ENCODE assay signal across 15 cellular contexts in genomic region chr5:112733586-112733985, GRCh38. TPM values are rescaled to one million over a fixed set of nuclear protein-coding genes. Genes with fewer than 3 reads are reported as not detected.
DNase-seq lines count a peak whose midpoint lies in the region; ATAC-seq, FAIRE-seq and TF ChIP-seq lines count a peak whose summit lies in the region.
"Had no signal": no experiment of that assay in that cellular context is flagged by ENCODE, and none has a peak within 500 bp of the region (broad histone marks: within the 10 kb centered on the region; RNA-seq: fewer than 3 reads in every experiment).

No MANE protein-coding gene starts in this region.

- no peak for TF ChIP-seq CTCF in esophagus muscularis mucosa (IDR thresholded peaks at IDR 0.05)

- H3K9ac ChIP-seq in Karpas-422 (ENCODE audit: low read length) = no peak overlapping the region

- no peak overlapping the region for H2AFZ ChIP-seq in Karpas-422 (ENCODE audit: low read length)
- H2AFZ ChIP-seq: GM23338 had no signal

- H3K4me1 ChIP-seq in Karpas-422 (ENCODE audit: low read length) = peaks cover 96% of the 10 kb centered on the region
- H3K4me1 ChIP-seq in esophagus muscularis mucosa = peaks cover 4 to 62% (median 34%) of the 10 kb centered on the region in 4 donors
- H3K4me1 ChIP-seq: BE2C had no signal

- no peak for ATAC-seq in GM21737 (IDR thresholded peaks at IDR 0.05; ENCODE audit: unreplicated experiment)
- ATAC-seq: A549, GM23338 had no signal

- H3K4me3 ChIP-seq in Karpas-422 (ENCODE audit: low read length) (no peak overlapping the region), esophagus muscularis mucosa (no peak overlapping the region)
- H3K4me3 ChIP-seq: A549, GM23338 had no signal

- H3K79me2 ChIP-seq in Karpas-422 (ENCODE audit: low read length) = peaks cover 98% of the 10 kb centered on the region

- peak; percentile 21 for FAIRE-seq in GM18507 (lab: Jason Lieb, UNC)
- FAIRE-seq: A549 had no signal

- TF ChIP-seq POLR2A in esophagus muscularis mucosa (IDR thresholded peaks at IDR 0.05; ENCODE audit: low read depth) = no peak

- DNase-seq in GM18507 (ENCODE audit: extremely low spot score, insufficient read length, low read depth) = no peak
- no peak for DNase-seq in Karpas-422
- DNase-seq in caudate nucleus (lab: John Stamatoyannopoulos, UW) = no peak
- no peak for DNase-seq in putamen (ENCODE audit: low spot score)
- DNase-seq in esophagus muscularis mucosa (ENCODE audit: extremely low spot score) = no peak
- DNase-seq: BE2C; CD4-positive, alpha-beta memory T cell; DMS79; GDM1; H7 had no signal

- H3K4me2 ChIP-seq in Karpas-422 (ENCODE audit: low read depth, low read length, poor library complexity, severe bottlenecking) = no peak overlapping the region
- H3K4me2 ChIP-seq: A549, GM23338 had no signal

- intact Hi-C loops in esophagus muscularis mucosa (cut with DNase I) = no loop called here

- H3K9me3 ChIP-seq in Karpas-422 (ENCODE audit: low read length) (no peaks in the 10 kb centered on the region), esophagus muscularis mucosa (no peaks in the 10 kb centered on the region)
- H3K9me3 ChIP-seq: A549, BE2C had no signal

- H3K27ac ChIP-seq in Karpas-422 (ENCODE audit: low read length) (peak overlapping the region; percentile 78), caudate nucleus (ENCODE audit: low read depth, low read length) (peak overlapping the region; percentile 40), temporal lobe (ENCODE audit: low read depth, low read length) (peak overlapping the region; percentile 21), esophagus muscularis mucosa (replicated peaks in 1 of 4) (no peak overlapping the region)
- H3K27ac ChIP-seq: A549, C4-2B had no signal

- no peaks in the 10 kb centered on the region for H3K9me2 ChIP-seq in Karpas-422 (replicated peaks; ENCODE audit: insufficient read depth, low read length)

- peaks cover 5% of the 10 kb centered on the region for H4K20me1 ChIP-seq in Karpas-422 (ENCODE audit: insufficient read depth, low read depth, low read length)

- 84% methylated on average over 1 of the region's 1 CpG for WGBS in esophagus muscularis mucosa

- no peaks in the 10 kb centered on the region for H3K27me3 ChIP-seq in Karpas-422 (ENCODE audit: low read length)
- H3K27me3 ChIP-seq in esophagus muscularis mucosa = no peaks in the 10 kb centered on the region
- H3K27me3 ChIP-seq: BE2C had no signal

- no peak for TF ChIP-seq EP300 in esophagus muscularis mucosa (IDR thresholded peaks at IDR 0.05)

- H3K36me3 ChIP-seq in Karpas-422 (ENCODE audit: insufficient read depth, low read length) (no peaks in the 10 kb centered on the region), esophagus muscularis mucosa (no peaks in the 10 kb centered on the region)
- H3K36me3 ChIP-seq: BE2C had no signal

RNA-seq across cellular contexts. Expression of gene APC, which starts 4.1 kb away (rescaled TPM):
- total RNA-seq in Karpas-422 (2014; rRNA removed; shearing (Covaris generic); ENCODE audit: low replicate concordance) = 76.8 and 103 TPM in 2 replicates
- 320 TPM for total RNA-seq in temporal lobe
- 100 to 1,000 TPM; 106 to 166 (median 121) TPM for total RNA-seq in esophagus muscularis mucosa

Comparison
In these comparisons a context has a peak if more than half of its experiments do, and no peak if none do; other contexts are left out.
1. H3K27ac ChIP-seq: peak in Karpas-422 (single experiment), caudate nucleus (single experiment) and temporal lobe (single experiment); none in esophagus muscularis mucosa (0 of 4).